Comparison of ENCODE assay signal across 18 cellular contexts in the genomic region with DNA sequence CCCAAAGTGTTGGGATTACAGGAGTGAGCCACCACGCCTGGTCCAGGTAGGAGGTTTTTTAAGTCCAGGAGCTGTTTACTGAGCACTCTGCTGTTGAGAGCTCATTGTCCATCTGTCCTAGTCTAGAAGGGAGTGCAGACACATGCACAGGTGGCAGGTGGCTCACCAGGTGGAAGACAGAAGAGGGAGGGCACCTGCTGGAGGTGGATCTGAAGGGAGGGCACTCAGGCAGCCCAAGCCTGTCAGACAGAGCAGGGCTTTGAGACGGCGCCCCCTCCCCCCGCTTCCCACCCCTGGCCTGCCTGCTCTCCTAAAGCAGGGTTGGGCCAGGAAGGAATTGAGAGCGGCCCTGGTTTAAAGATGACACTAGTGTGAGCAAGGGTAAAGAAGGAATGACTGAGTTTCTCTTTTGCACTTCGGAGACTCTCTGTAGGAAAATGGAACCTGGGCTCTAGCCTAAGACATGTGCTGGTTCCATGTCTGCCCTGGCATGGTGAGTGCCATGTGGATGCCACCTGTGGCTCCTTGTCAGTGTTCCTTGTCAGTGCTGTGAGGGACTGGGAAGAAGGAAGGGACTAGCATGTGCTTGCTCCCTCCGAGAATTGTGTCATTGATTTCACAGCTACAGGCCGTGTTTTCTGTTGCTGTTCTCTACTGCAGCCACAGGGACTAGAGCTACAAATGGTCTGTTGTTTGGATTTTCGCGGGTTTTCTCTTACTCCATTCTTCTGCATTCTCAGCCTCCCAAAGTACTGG.
DNase-seq lines count a peak whose midpoint lies in the region; ATAC-seq and TF ChIP-seq lines count a peak whose summit lies in the region.
"Had no signal": no experiment of that assay in that cellular context is flagged by ENCODE, and none has a peak within 500 bp of the region (broad histone marks: within the 10 kb centered on the region; RNA-seq: fewer than 3 reads in every experiment).

No MANE protein-coding gene starts in this region.

- H3K9me3 ChIP-seq in HEK293 (ENCODE audit: control insufficient read depth, insufficient read depth, low read depth, low read length): no peaks in the 10 kb centered on the region
- H3K9me3 ChIP-seq: colonic mucosa, transverse colon had no signal

- no peaks in the 10 kb centered on the region for H3K4me1 ChIP-seq in HEK293 (ENCODE audit: control insufficient read depth, insufficient read depth, low read length)
- H3K4me1 ChIP-seq: colonic mucosa, parathyroid adenoma, transverse colon had no signal

- no peak for ATAC-seq in activated T-helper 17 cell treated with anti-CD3 and anti-CD28 coated beads, Interleukin-2, amount 50 U/mL, for 72 hours (replicated peaks)
- ATAC-seq in GM19455 (IDR thresholded peaks at IDR 0.05; ENCODE audit: unreplicated experiment): no peak
- ATAC-seq: activated CD4-positive, CD25-positive, alpha-beta regulatory T cell treated with anti-CD3 and anti-CD28 coated beads, Interleukin-2, amount 50 U/mL, for 24 hours; stimulated activated memory B cell treated with anti-CD40 and anti-IgM and Interleukin-4, amounts not matched to agents 10 μg/mL and 1 μg/mL and 100 μg/mL, for 72 hours had no signal

- TF ChIP-seq CTCF in HEK293 (tag by site-specific recombination; IDR thresholded peaks at IDR 0.05): no peak

- no peaks in the 10 kb centered on the region for H3K27me3 Mint-ChIP-seq in activated T-helper 17 cell treated with anti-CD3 and anti-CD28 coated beads, Interleukin-2, amount 50 U/mL, for 72 hours
- H3K27me3 Mint-ChIP-seq in activated T-helper 2 cell treated with anti-CD3 and anti-CD28 coated beads, Interferon-gamma antibody, Interleukin-2, Interleukin-4, amounts not matched to agents 10 μg/mL and 5 μg/mL and 100 μg/mL, durations not matched to agents 14 hours and 24 hours and 36 hours (ENCODE audit: low read depth): no peaks in the 10 kb centered on the region
- H3K27me3 Mint-ChIP-seq: activated naive CD4-positive, alpha-beta T cell treated with anti-CD3 and anti-CD28 coated beads, Interleukin-2, amount 50 U/mL, for 24 hours; stimulated activated memory B cell treated with anti-CD40 and anti-IgM and Interleukin-4, amounts not matched to agents 10 μg/mL and 1 μg/mL and 100 μg/mL, for 72 hours had no signal

- peak; percentile 74 for DNase-seq in NCI-H187 treated with DMSO at 0.1 percent for 48 hours (lab: John Stamatoyannopoulos, UW)
- peak; percentile 52 for DNase-seq in pons (ENCODE audit: low spot score)
- no peak for DNase-seq in COR-L47 (lab: John Stamatoyannopoulos, UW)
- no peak for DNase-seq in activated T-helper 2 cell treated with anti-CD3 and anti-CD28 coated beads, Interferon-gamma antibody, Interleukin-2, Interleukin-4, amounts not matched to agents 10 μg/mL and 5 μg/mL and 100 μg/mL, durations not matched to agents 14 hours and 24 hours and 36 hours (ENCODE audit: low spot score)
- DNase-seq: colonic mucosa, GOT3, MV-4-11, NCI-H524 treated with DMSO at 0.1 percent for 48 hours, OCI-M1, transverse colon had no signal

- H3K36me3 ChIP-seq in HEK293 (ENCODE audit: control insufficient read depth in 2 of 2, insufficient read depth in 1 of 2, low read length in 2 of 2): peaks cover 0 to 83% of the 10 kb centered on the region in 2 experiments; a peak in 2 of 3 replicates

- no peaks in the 10 kb centered on the region for H3K9me3 Mint-ChIP-seq in activated T-helper 17 cell treated with anti-CD3 and anti-CD28 coated beads, Interleukin-2, amount 50 U/mL, for 72 hours
- no peaks in the 10 kb centered on the region for H3K9me3 Mint-ChIP-seq in activated T-helper 2 cell treated with anti-CD3 and anti-CD28 coated beads, Interferon-gamma antibody, Interleukin-2, Interleukin-4, amounts not matched to agents 10 μg/mL and 5 μg/mL and 100 μg/mL, durations not matched to agents 14 hours and 24 hours and 36 hours
- H3K9me3 Mint-ChIP-seq: activated naive CD4-positive, alpha-beta T cell treated with anti-CD3 and anti-CD28 coated beads, Interleukin-2, amount 50 U/mL, for 24 hours; stimulated activated memory B cell treated with anti-CD40 and anti-IgM and Interleukin-4, amounts not matched to agents 10 μg/mL and 1 μg/mL and 100 μg/mL, for 72 hours; T-helper 2 cell treated with Interferon-gamma antibody and Interleukin-4, amounts not matched to agents 5 μg/mL and 100 μg/mL, for 36 hours had no signal

- peaks cover 90% of the 10 kb centered on the region for H3K36me3 Mint-ChIP-seq in activated T-helper 17 cell treated with anti-CD3 and anti-CD28 coated beads, Interleukin-2, amount 50 U/mL, for 72 hours (ENCODE audit: low read depth)
- H3K36me3 Mint-ChIP-seq in activated T-helper 2 cell treated with anti-CD3 and anti-CD28 coated beads, Interferon-gamma antibody, Interleukin-2, Interleukin-4, amounts not matched to agents 10 μg/mL and 5 μg/mL and 100 μg/mL, durations not matched to agents 14 hours and 24 hours and 36 hours (ENCODE audit: low read depth): peaks cover 55% of the 10 kb centered on the region

- H3K4me1 Mint-ChIP-seq in activated T-helper 17 cell treated with anti-CD3 and anti-CD28 coated beads, Interleukin-2, amount 50 U/mL, for 72 hours: peaks cover 9% of the 10 kb centered on the region
- H3K4me1 Mint-ChIP-seq in activated T-helper 2 cell treated with anti-CD3 and anti-CD28 coated beads, Interferon-gamma antibody, Interleukin-2, Interleukin-4, amounts not matched to agents 10 μg/mL and 5 μg/mL and 100 μg/mL, durations not matched to agents 14 hours and 24 hours and 36 hours (ENCODE audit: low read depth): peaks cover 16% of the 10 kb centered on the region

- CTCF ChIA-PET in HEK293 (lab: Yijun Ruan, JAX): no interaction called here

- intact Hi-C loops in activated T-helper 2 cell treated with anti-CD3 and anti-CD28 coated beads, Interferon-gamma antibody, Interleukin-2, Interleukin-4, amounts not matched to agents 10 μg/mL and 5 μg/mL and 100 μg/mL, durations not matched to agents 14 hours and 24 hours and 36 hours (cut with micrococcal nuclease): no loop called here

- POLR2A ChIA-PET in HEK293 (lab: Yijun Ruan, JAX): no interaction called here

- H3K4me3 Mint-ChIP-seq in activated T-helper 17 cell treated with anti-CD3 and anti-CD28 coated beads, Interleukin-2, amount 50 U/mL, for 72 hours: no peak overlapping the region
- no peak overlapping the region for H3K4me3 Mint-ChIP-seq in activated T-helper 2 cell treated with anti-CD3 and anti-CD28 coated beads, Interferon-gamma antibody, Interleukin-2, Interleukin-4, amounts not matched to agents 10 μg/mL and 5 μg/mL and 100 μg/mL, durations not matched to agents 14 hours and 24 hours and 36 hours (ENCODE audit: low read depth)
- H3K4me3 Mint-ChIP-seq: activated naive CD4-positive, alpha-beta T cell treated with anti-CD3 and anti-CD28 coated beads, Interleukin-2, amount 50 U/mL, for 24 hours; stimulated activated memory B cell treated with anti-CD40 and anti-IgM and Interleukin-4, amounts not matched to agents 10 μg/mL and 1 μg/mL and 100 μg/mL, for 72 hours; T-helper 2 cell treated with Interferon-gamma antibody and Interleukin-4, amounts not matched to agents 5 μg/mL and 100 μg/mL, for 36 hours had no signal

- no peak overlapping the region for H3K27ac ChIP-seq in HEK293 (ENCODE audit: extremely low read depth, low read depth, low read length)
- H3K27ac ChIP-seq: colonic mucosa, parathyroid adenoma, transverse colon had no signal

- no peak overlapping the region for H3K4me3 ChIP-seq in HEK293 (ENCODE audit: low read depth, low read length)
- H3K4me3 ChIP-seq: colonic mucosa, transverse colon had no signal

- H3K27ac Mint-ChIP-seq in activated T-helper 17 cell treated with anti-CD3 and anti-CD28 coated beads, Interleukin-2, amount 50 U/mL, for 72 hours: peak overlapping the region; percentile 25
- H3K27ac Mint-ChIP-seq in activated T-helper 2 cell treated with anti-CD3 and anti-CD28 coated beads, Interferon-gamma antibody, Interleukin-2, Interleukin-4, amounts not matched to agents 10 μg/mL and 5 μg/mL and 100 μg/mL, durations not matched to agents 14 hours and 24 hours and 36 hours: no peak overlapping the region
- H3K27ac Mint-ChIP-seq: activated naive CD4-positive, alpha-beta T cell treated with anti-CD3 and anti-CD28 coated beads, Interleukin-2, amount 50 U/mL, for 24 hours; stimulated activated memory B cell treated with anti-CD40 and anti-IgM and Interleukin-4, amounts not matched to agents 10 μg/mL and 1 μg/mL and 100 μg/mL, for 72 hours; T-helper 2 cell treated with Interferon-gamma antibody and Interleukin-4, amounts not matched to agents 5 μg/mL and 100 μg/mL, for 36 hours had no signal

TF ChIP-seq in HEK293, 187 proteins besides CTCF, POLR2A, EP300 and RAD21:
- TF ChIP-seq ZNF600 (tag by site-specific recombination; IDR thresholded peaks at IDR 0.05) (no peak), SCRT2 (tag by site-specific recombination; IDR thresholded peaks at IDR 0.05) (peak; percentile 50; the same call in 1 of the 2 replicates)

Comparison
In these comparisons a context has a peak if more than half of its experiments do, and no peak if none do; other contexts are left out.
1. DNase-seq: peak in NCI-H187 treated with DMSO at 0.1 percent for 48 hours (single experiment) and pons (single experiment); none in COR-L47 (single experiment) and activated T-helper 2 cell treated with anti-CD3 and anti-CD28 coated beads, Interferon-gamma antibody, Interleukin-2, Interleukin-4, amounts not matched to agents 10 μg/mL and 5 μg/mL and 100 μg/mL, durations not matched to agents 14 hours and 24 hours and 36 hours (single experiment).